1 cellular context compared by ENCODE assay signal in the genomic region with DNA sequence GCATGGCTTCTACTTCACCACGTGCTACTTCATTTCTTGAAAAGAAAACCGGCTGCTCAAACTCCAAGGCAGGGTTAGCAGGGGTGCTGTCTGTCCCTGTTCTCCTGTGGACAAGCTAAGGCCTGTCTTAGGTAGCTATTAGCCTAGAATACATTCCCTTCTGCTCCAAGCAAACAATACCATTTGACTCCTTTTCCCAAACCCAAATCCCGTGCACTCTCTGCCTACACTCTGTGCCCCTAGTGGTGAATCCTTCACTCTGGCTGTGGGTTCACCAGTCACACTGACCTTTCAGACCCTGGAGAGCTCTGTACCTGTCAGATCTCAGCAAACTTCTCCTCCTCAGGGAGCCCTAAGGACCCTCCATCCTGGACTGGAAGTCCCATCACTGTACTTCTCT.
TF ChIP-seq lines count a peak whose summit lies in the region.

No MANE protein-coding gene starts in this region.

TF ChIP-seq in WTC11, 78 proteins besides CTCF, POLR2A, EP300 and RAD21:
- no peak for TF ChIP-seq NR3C1 (CRISPR knock-in tag; conservative IDR thresholded peaks at IDR 0.05; ENCODE audit: low read depth)
- no peak for TF ChIP-seq ZNF219 (CRISPR knock-in tag; IDR thresholded peaks at IDR 0.05; ENCODE audit: borderline replicate concordance)
- no peak for TF ChIP-seq SP1 (CRISPR knock-in tag; conservative IDR thresholded peaks at IDR 0.05)
- no peak for TF ChIP-seq ZNF232 (CRISPR knock-in tag; IDR thresholded peaks at IDR 0.05)
- no peak for TF ChIP-seq ZNF416 (CRISPR knock-in tag; IDR thresholded peaks at IDR 0.05)
- TF ChIP-seq, protein P1, sequence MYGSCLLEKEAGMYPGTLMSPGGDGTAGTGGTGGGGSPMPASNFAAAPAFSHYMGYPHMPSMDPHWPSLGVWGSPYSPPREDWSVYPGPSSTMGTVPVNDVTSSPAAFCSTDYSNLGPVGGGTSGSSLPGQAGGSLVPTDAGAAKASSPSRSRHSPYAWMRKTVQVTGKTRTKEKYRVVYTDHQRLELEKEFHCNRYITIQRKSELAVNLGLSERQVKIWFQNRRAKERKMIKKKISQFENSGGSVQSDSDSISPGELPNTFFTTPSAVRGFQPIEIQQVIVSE (CRISPR knock-in tag; IDR thresholded peaks at IDR 0.05; ENCODE audit: borderline replicate concordance) = no peak
- TF ChIP-seq, protein P2, sequence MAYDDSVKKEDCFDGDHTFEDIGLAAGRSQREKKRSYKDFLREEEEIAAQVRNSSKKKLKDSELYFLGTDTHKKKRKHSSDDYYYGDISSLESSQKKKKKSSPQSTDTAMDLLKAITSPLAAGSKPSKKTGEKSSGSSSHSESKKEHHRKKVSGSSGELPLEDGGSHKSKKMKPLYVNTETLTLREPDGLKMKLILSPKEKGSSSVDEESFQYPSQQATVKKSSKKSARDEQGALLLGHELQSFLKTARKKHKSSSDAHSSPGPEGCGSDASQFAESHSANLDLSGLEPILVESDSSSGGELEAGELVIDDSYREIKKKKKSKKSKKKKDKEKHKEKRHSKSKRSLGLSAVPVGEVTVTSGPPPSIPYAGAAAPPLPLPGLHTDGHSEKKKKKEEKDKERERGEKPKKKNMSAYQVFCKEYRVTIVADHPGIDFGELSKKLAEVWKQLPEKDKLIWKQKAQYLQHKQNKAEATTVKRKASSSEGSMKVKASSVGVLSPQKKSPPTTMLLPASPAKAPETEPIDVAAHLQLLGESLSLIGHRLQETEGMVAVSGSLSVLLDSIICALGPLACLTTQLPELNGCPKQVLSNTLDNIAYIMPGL (CRISPR knock-in tag; IDR thresholded peaks at IDR 0.05) = no peak
- TF ChIP-seq JAZF1 (CRISPR knock-in tag; IDR thresholded peaks at IDR 0.05) = no peak
- TF ChIP-seq, protein P3, sequence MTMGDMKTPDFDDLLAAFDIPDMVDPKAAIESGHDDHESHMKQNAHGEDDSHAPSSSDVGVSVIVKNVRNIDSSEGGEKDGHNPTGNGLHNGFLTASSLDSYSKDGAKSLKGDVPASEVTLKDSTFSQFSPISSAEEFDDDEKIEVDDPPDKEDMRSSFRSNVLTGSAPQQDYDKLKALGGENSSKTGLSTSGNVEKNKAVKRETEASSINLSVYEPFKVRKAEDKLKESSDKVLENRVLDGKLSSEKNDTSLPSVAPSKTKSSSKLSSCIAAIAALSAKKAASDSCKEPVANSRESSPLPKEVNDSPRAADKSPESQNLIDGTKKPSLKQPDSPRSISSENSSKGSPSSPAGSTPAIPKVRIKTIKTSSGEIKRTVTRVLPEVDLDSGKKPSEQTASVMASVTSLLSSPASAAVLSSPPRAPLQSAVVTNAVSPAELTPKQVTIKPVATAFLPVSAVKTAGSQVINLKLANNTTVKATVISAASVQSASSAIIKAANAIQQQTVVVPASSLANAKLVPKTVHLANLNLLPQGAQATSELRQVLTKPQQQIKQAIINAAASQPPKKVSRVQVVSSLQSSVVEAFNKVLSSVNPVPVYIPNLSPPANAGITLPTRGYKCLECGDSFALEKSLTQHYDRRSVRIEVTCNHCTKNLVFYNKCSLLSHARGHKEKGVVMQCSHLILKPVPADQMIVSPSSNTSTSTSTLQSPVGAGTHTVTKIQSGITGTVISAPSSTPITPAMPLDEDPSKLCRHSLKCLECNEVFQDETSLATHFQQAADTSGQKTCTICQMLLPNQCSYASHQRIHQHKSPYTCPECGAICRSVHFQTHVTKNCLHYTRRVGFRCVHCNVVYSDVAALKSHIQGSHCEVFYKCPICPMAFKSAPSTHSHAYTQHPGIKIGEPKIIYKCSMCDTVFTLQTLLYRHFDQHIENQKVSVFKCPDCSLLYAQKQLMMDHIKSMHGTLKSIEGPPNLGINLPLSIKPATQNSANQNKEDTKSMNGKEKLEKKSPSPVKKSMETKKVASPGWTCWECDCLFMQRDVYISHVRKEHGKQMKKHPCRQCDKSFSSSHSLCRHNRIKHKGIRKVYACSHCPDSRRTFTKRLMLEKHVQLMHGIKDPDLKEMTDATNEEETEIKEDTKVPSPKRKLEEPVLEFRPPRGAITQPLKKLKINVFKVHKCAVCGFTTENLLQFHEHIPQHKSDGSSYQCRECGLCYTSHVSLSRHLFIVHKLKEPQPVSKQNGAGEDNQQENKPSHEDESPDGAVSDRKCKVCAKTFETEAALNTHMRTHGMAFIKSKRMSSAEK (CRISPR knock-in tag; IDR thresholded peaks at IDR 0.05; ENCODE audit: borderline replicate concordance) = no peak
- TF ChIP-seq, protein P4, sequence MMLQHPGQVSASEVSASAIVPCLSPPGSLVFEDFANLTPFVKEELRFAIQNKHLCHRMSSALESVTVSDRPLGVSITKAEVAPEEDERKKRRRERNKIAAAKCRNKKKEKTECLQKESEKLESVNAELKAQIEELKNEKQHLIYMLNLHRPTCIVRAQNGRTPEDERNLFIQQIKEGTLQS (CRISPR knock-in tag; conservative IDR thresholded peaks at IDR 0.05) = no peak
- no peak for TF ChIP-seq CREM (CRISPR knock-in tag; IDR thresholded peaks at IDR 0.05)
- TF ChIP-seq TEAD4 (CRISPR knock-in tag; IDR thresholded peaks at IDR 0.05) = no peak
- TF ChIP-seq MYBL2 (CRISPR knock-in tag; IDR thresholded peaks at IDR 0.05) = no peak
- TF ChIP-seq, protein P5, sequence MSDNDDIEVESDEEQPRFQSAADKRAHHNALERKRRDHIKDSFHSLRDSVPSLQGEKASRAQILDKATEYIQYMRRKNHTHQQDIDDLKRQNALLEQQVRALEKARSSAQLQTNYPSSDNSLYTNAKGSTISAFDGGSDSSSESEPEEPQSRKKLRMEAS (CRISPR knock-in tag; IDR thresholded peaks at IDR 0.05) = no peak
- TF ChIP-seq EMX1 (CRISPR knock-in tag; IDR thresholded peaks at IDR 0.05) = no peak
- no peak for TF ChIP-seq SMAD4 (CRISPR knock-in tag; IDR thresholded peaks at IDR 0.05)
- TF ChIP-seq, protein P6, sequence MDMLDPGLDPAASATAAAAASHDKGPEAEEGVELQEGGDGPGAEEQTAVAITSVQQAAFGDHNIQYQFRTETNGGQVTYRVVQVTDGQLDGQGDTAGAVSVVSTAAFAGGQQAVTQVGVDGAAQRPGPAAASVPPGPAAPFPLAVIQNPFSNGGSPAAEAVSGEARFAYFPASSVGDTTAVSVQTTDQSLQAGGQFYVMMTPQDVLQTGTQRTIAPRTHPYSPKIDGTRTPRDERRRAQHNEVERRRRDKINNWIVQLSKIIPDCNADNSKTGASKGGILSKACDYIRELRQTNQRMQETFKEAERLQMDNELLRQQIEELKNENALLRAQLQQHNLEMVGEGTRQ (CRISPR knock-in tag; IDR thresholded peaks at IDR 0.05) = no peak
- no peak for TF ChIP-seq NFE2L1 (CRISPR knock-in tag; IDR thresholded peaks at IDR 0.05)
